ENCODE assay signal across 12 cellular contexts in the genomic region with DNA sequence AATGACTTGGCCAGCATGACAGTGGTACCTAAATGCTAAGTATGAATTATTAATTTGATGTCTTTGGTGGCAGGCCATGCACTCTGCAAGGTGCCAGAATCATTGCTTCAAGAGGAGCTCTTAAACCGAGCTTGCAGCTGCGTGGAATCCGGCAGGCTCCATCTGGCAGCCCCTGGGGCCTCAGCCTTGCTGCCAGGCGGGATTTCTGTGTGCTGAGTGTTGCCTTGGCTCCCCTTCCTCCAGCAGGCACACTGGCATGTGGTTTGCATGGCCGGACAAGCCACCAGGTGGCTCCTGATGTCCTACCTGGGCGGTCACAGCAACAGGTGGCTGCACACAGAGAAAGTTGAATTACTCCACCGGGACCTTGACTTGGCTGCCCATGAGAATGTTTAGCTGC.
DNase-seq lines count a peak whose midpoint lies in the region; ATAC-seq and TF ChIP-seq lines count a peak whose summit lies in the region.
"Had no signal": no experiment of that assay in that cellular context is flagged by ENCODE, and none has a peak within 500 bp of the region (broad histone marks: within the 10 kb centered on the region; RNA-seq: fewer than 3 reads in every experiment).

No MANE protein-coding gene starts in this region.

- H3K4me3 ChIP-seq in mammary epithelial cell (replicated peaks in 1 of 3; ENCODE audit: insufficient read depth in 1 of 3, low read depth in 2 of 3, low read length in 3 of 3) (no peak overlapping the region), transverse colon (no peak overlapping the region)
- H3K4me3 ChIP-seq: dorsolateral prefrontal cortex had no signal

- 11% methylated on average over 7 of the region's 7 CpGs for WGBS in mammary epithelial cell (ENCODE audit: low coverage, missing lambda C conversion rate)
- WGBS in transverse colon (ENCODE audit: low coverage in 1 of 2), 2 donors: 51% methylated on average over 7 of the region's 7 CpGs; no CpG with 5 or more reads in 1 of the 2 donors

- BruUV-seq in MCF 10A (replicated peaks; lab: Mats Ljungman, UMichigan): no TSS peak
- BruUV-seq in mammary epithelial cell (replicated peaks; lab: Mats Ljungman, UMichigan): no TSS peak

- no peaks in the 10 kb centered on the region for H3K4me1 ChIP-seq in mammary epithelial cell (ENCODE audit: insufficient read depth, low read length)
- H3K4me1 ChIP-seq in transverse colon: peaks cover 0 to 3% (median 0%) of the 10 kb centered on the region in 4 donors

- H4K20me1 ChIP-seq in mammary epithelial cell (ENCODE audit: insufficient read depth, low read length): no peaks in the 10 kb centered on the region

- H3K36me3 ChIP-seq in mammary epithelial cell (ENCODE audit: insufficient read depth, low read length) (no peaks in the 10 kb centered on the region), transverse colon (no peaks in the 10 kb centered on the region)

- H3K27ac Mint-ChIP-seq in MCF 10A (ENCODE audit: low read depth, unreplicated experiment): no peak overlapping the region
- no peak overlapping the region for H3K27ac Mint-ChIP-seq in stimulated activated naive CD8-positive, alpha-beta T cell treated with anti-CD3 and anti-CD28 coated beads, Interleukin-15, amount 100 ng/mL, for 72 hours

- H3K9me3 Mint-ChIP-seq in MCF 10A (ENCODE audit: unreplicated experiment): no peaks in the 10 kb centered on the region
- H3K9me3 Mint-ChIP-seq in stimulated activated naive CD8-positive, alpha-beta T cell treated with anti-CD3 and anti-CD28 coated beads, Interleukin-15, amount 100 ng/mL, for 72 hours: no peaks in the 10 kb centered on the region
- H3K9me3 Mint-ChIP-seq: activated naive CD4-positive, alpha-beta T cell treated with anti-CD3 and anti-CD28 coated beads, Interleukin-2, amount 50 U/mL, for 72 hours had no signal

- no peaks in the 10 kb centered on the region for H3K36me3 Mint-ChIP-seq in MCF 10A (ENCODE audit: insufficient read depth, unreplicated experiment)
- H3K36me3 Mint-ChIP-seq: activated naive CD4-positive, alpha-beta T cell treated with anti-CD3 and anti-CD28 coated beads, Interleukin-2, amount 50 U/mL, for 72 hours had no signal

- no peak overlapping the region for H3K9ac ChIP-seq in mammary epithelial cell (ENCODE audit: insufficient read depth, low read length)
- H3K9ac ChIP-seq: SK-N-SH had no signal

- peak; percentile 60 for ATAC-seq in left ventricle myocardium superior
- no peak for ATAC-seq in stimulated activated naive CD8-positive, alpha-beta T cell treated with anti-CD3 and anti-CD28 coated beads, Interleukin-15, amount 100 ng/mL, for 72 hours
- ATAC-seq: activated naive CD4-positive, alpha-beta T cell treated with anti-CD3 and anti-CD28 coated beads, Interleukin-2, amount 50 U/mL, for 72 hours had no signal

- peak; percentile 3 for TF ChIP-seq CTCF in MCF 10A (IDR thresholded peaks at IDR 0.05; ENCODE audit: unreplicated experiment)
- TF ChIP-seq CTCF in mammary epithelial cell (conservative IDR thresholded peaks at IDR 0.05 in 1 of 2, IDR thresholded peaks at IDR 0.05 in 1 of 2; ENCODE audit: extremely low read depth in 1 of 2, insufficient read depth in 1 of 2, low read depth in 1 of 2, low read length in 2 of 2): peak in 1 of 2 donors; percentile 53
- TF ChIP-seq CTCF in transverse colon (IDR thresholded peaks at IDR 0.05): peak in 4 of 5 experiments; percentile 39 to 60 (median 40)

- H3K27ac ChIP-seq in mammary epithelial cell (ENCODE audit: insufficient read depth, low read depth, low read length): no peak overlapping the region
- H3K27ac ChIP-seq in transverse colon: no peak overlapping the region
- H3K27ac ChIP-seq: dorsolateral prefrontal cortex had no signal

- CTCF ChIA-PET in MCF 10A (lab: Yijun Ruan, JAX): interaction anchor here (0.6 kb wide), 1 partner anchor 340 kb away, joined by 4 read pairs; no protein-coding TSS in a partner anchor
- CTCF ChIA-PET in mammary epithelial cell (lab: Charles Lee; ENCODE audit: low non-redundant PET): no interaction called here

- TF ChIP-seq POLR2A in transverse colon (IDR thresholded peaks at IDR 0.05): no peak

- no peaks in the 10 kb centered on the region for H3K4me1 Mint-ChIP-seq in MCF 10A (ENCODE audit: insufficient read depth, unreplicated experiment)
- H3K4me1 Mint-ChIP-seq in stimulated activated naive CD8-positive, alpha-beta T cell treated with anti-CD3 and anti-CD28 coated beads, Interleukin-15, amount 100 ng/mL, for 72 hours: no peaks in the 10 kb centered on the region

- no peak overlapping the region for H3K4me3 Mint-ChIP-seq in MCF 10A (ENCODE audit: unreplicated experiment)
- no peak overlapping the region for H3K4me3 Mint-ChIP-seq in stimulated activated naive CD8-positive, alpha-beta T cell treated with anti-CD3 and anti-CD28 coated beads, Interleukin-15, amount 100 ng/mL, for 72 hours

- H2AFZ ChIP-seq in mammary epithelial cell (ENCODE audit: low read depth, low read length): no peak overlapping the region

- no peaks in the 10 kb centered on the region for H3K27me3 ChIP-seq in mammary epithelial cell (ENCODE audit: insufficient read depth, low read length)
- no peaks in the 10 kb centered on the region for H3K27me3 ChIP-seq in transverse colon
- H3K27me3 ChIP-seq: dorsolateral prefrontal cortex had no signal

- DNase-seq in MCF 10A (ENCODE audit: unreplicated experiment): peak; percentile 35
- DNase-seq in mammary epithelial cell: no peak
- peak; percentile 37 for DNase-seq in NCI-H524 treated with DMSO at 0.1 percent for 48 hours (lab: John Stamatoyannopoulos, UW)
- peak; percentile 43 for DNase-seq in left ventricle myocardium superior
- peak; percentile 50 for DNase-seq in transverse colon
- DNase-seq in islet precursor cell: no peak
- no peak for DNase-seq in cortex of kidney (lab: John Stamatoyannopoulos, UW)
- no peak for DNase-seq in stimulated activated naive CD8-positive, alpha-beta T cell treated with anti-CD3 and anti-CD28 coated beads, Interleukin-15, amount 100 ng/mL, for 72 hours
- DNase-seq: activated CD4-positive, alpha-beta T cell treated with anti-CD3 and anti-CD28 coated beads, Interleukin-2, amount 50 U/mL, for 4 hours; SK-N-SH had no signal

- intact Hi-C loops in MCF 10A (cut with micrococcal nuclease) (loop anchor here (1.0 kb wide), 1 partner anchor 529 kb away; no protein-coding TSS in a partner anchor), mammary epithelial cell (cut with micrococcal nuclease) (loop anchor here (1.0 kb wide), 2 partner anchors 306 to 529 kb away; no protein-coding TSS in a partner anchor), left ventricle myocardium superior (cut with micrococcal nuclease) (no loop called here), transverse colon (cut with DNase I; ENCODE audit: low total_unique reads) (no loop called here)

- no peak for TF ChIP-seq EP300 in transverse colon (IDR thresholded peaks at IDR 0.05; ENCODE audit: low read depth)

- no peaks in the 10 kb centered on the region for H3K79me2 ChIP-seq in mammary epithelial cell (ENCODE audit: insufficient read depth, low read length)

- H3K4me2 ChIP-seq in mammary epithelial cell (ENCODE audit: insufficient read depth, low read depth, low read length): no peak overlapping the region
- H3K4me2 ChIP-seq: SK-N-SH had no signal

- POLR2A ChIA-PET in MCF 10A (lab: Yijun Ruan, JAX): interaction anchor here (0.8 kb wide), 1 partner anchor 23 kb away, joined by 3 read pairs; no protein-coding TSS in a partner anchor

- H3K9me3 ChIP-seq in mammary epithelial cell (replicated peaks; ENCODE audit: insufficient read depth, low read length) (no peaks in the 10 kb centered on the region), transverse colon (no peaks in the 10 kb centered on the region)
- H3K9me3 ChIP-seq: SK-N-SH had no signal

- dilution Hi-C loops in mammary epithelial cell (cut with HindIII; ENCODE audit: low sequenced_read_pairs): loop anchor here (5.0 kb wide), 2 partner anchors 64 to 106 kb away; no protein-coding TSS in a partner anchor

- in situ Hi-C loops in mammary epithelial cell (cut with MboI; ENCODE audit: low sequenced_read_pairs in 2 of 2) (no loop called here), transverse colon (cut with MboI; ENCODE audit: low pct_ligation_motif_present in 1 of 4, low pct_unique_long_range_greater_than_20kb in 1 of 4, low sequenced_read_pairs in 3 of 4) (no loop called here)

- peaks cover under 1% of the 10 kb centered on the region for H3K27me3 Mint-ChIP-seq in MCF 10A (ENCODE audit: insufficient read depth, unreplicated experiment)
- peaks cover 7% of the 10 kb centered on the region for H3K27me3 Mint-ChIP-seq in stimulated activated naive CD8-positive, alpha-beta T cell treated with anti-CD3 and anti-CD28 coated beads, Interleukin-15, amount 100 ng/mL, for 72 hours

Comparison
In these comparisons a context has a peak if more than half of its experiments do, and no peak if none do; other contexts are left out.
1. DNase-seq: peak in MCF 10A (single experiment), NCI-H524 treated with DMSO at 0.1 percent for 48 hours (single experiment), left ventricle myocardium superior (single experiment) and transverse colon (single experiment); none in mammary epithelial cell (single experiment), islet precursor cell (single experiment), cortex of kidney (single experiment) and stimulated activated naive CD8-positive, alpha-beta T cell treated with anti-CD3 and anti-CD28 coated beads, Interleukin-15, amount 100 ng/mL, for 72 hours (0 of 2).
2. intact Hi-C loops: an anchor here in MCF 10A (1.0 kb wide) and mammary epithelial cell (1.0 kb wide); none called in left ventricle myocardium superior and transverse colon.